In genomic region chr6:113821445-113821844, GRCh38 we compare ENCODE assay signal across 24 cellular contexts. TPM values are rescaled to one million over a fixed set of nuclear protein-coding genes. Genes with fewer than 3 reads are reported as not detected.
"Had no signal": no experiment of that assay in that cellular context is flagged by ENCODE, and none has a peak within 500 bp of the region (broad histone marks: within the 10 kb centered on the region; RNA-seq: fewer than 3 reads in every experiment).

No MANE protein-coding gene starts in this region.

- H3K4me3 ChIP-seq: coronary artery, dorsolateral prefrontal cortex, esophagus squamous epithelium, gastrocnemius medialis, heart right ventricle, left lung, lower lobe of right lung, mucosa of descending colon had no signal

- DNase-seq: dermis blood vessel endothelial cell; dorsolateral prefrontal cortex; effector CD4-positive, alpha-beta T cell; effector memory CD4-positive, alpha-beta T cell; erythroblast; esophagus squamous epithelium; foreskin fibroblast; foreskin melanocyte; gastrocnemius medialis; glutamatergic neuron; head of caudate nucleus; heart right ventricle; hippocampal formation; left cardiac atrium; left lung; left ventricle myocardium superior; lower lobe of right lung; mesenchymal stem cell; mucosa of descending colon; naive thymus-derived CD4-positive, alpha-beta T cell had no signal

- H3K4me3 Mint-ChIP-seq: mesothelial cell of epicardium; naive thymus-derived CD4-positive, alpha-beta T cell had no signal

- H3K27ac ChIP-seq: coronary artery, dorsolateral prefrontal cortex, epithelial cell of prostate, esophagus squamous epithelium, gastrocnemius medialis, heart right ventricle, left lung, lower lobe of right lung had no signal

- H3K36me3 ChIP-seq: esophagus squamous epithelium, gastrocnemius medialis, heart right ventricle, left lung, lower lobe of right lung had no signal

- H3K9me3 ChIP-seq: esophagus squamous epithelium, gastrocnemius medialis, heart right ventricle, left lung, lower lobe of right lung, mucosa of descending colon had no signal

- H3K36me3 Mint-ChIP-seq: mesothelial cell of epicardium; naive thymus-derived CD4-positive, alpha-beta T cell had no signal

- H3K27ac Mint-ChIP-seq: mesothelial cell of epicardium; naive thymus-derived CD4-positive, alpha-beta T cell had no signal

- H3K27me3 ChIP-seq: dorsolateral prefrontal cortex, esophagus squamous epithelium, gastrocnemius medialis, heart right ventricle, left lung had no signal

- ATAC-seq: esophagus mucosa; gastrocnemius medialis; heart right ventricle; left cardiac atrium; left lung; left ventricle myocardium superior; lower lobe of right lung; mucosa of descending colon; naive thymus-derived CD4-positive, alpha-beta T cell had no signal

RNA-seq across cellular contexts. Expression of gene MARCKS, which starts 35.7 kb away (rescaled TPM):
- polyA plus RNA-seq: naive thymus-derived CD4-positive, alpha-beta T cell had no signal
